ENCODE assay signal across 1 cellular context in genomic region chr14:71891185-71891584, GRCh38.
TF ChIP-seq lines count a peak whose summit lies in the region.

No MANE protein-coding gene starts in this region.

TF ChIP-seq in GM23338, 12 proteins besides CTCF, POLR2A, EP300 and RAD21:
- TF ChIP-seq ZNF462 (CRISPR knock-in tag; IDR thresholded peaks at IDR 0.05) = no peak
- no peak for TF ChIP-seq POLR2AphosphoS5 (IDR thresholded peaks at IDR 0.05; ENCODE audit: low read depth)
- TF ChIP-seq ZNF114 (CRISPR knock-in tag; IDR thresholded peaks at IDR 0.05) = no peak
- peak; percentile 56 for TF ChIP-seq ZNF331 (CRISPR knock-in tag; IDR thresholded peaks at IDR 0.05; ENCODE audit: low read depth)
- TF ChIP-seq EZH2phosphoT487 (IDR thresholded peaks at IDR 0.05; ENCODE audit: unreplicated experiment) = no peak
- no peak for TF ChIP-seq NANOG (IDR thresholded peaks at IDR 0.05; ENCODE audit: borderline replicate concordance)
